19 cellular contexts compared by ENCODE assay signal in genomic region chr11:38900156-38900679, GRCh38.
DNase-seq lines count a peak whose midpoint lies in the region; ATAC-seq and TF ChIP-seq lines count a peak whose summit lies in the region.
"Had no signal": no experiment of that assay in that cellular context is flagged by ENCODE, and none has a peak within 500 bp of the region (broad histone marks: within the 10 kb centered on the region; RNA-seq: fewer than 3 reads in every experiment).

No MANE protein-coding gene starts in this region.

- TF ChIP-seq POLR2A in stomach (IDR thresholded peaks at IDR 0.05): no peak

- DNase-seq in NCI-H446 treated with DMSO at 0.1 percent for 48 hours (lab: John Stamatoyannopoulos, UW) (peak; percentile 2), NCI-H446 (lab: John Stamatoyannopoulos, UW) (no peak), iPS-NIHi11 (ENCODE audit: low spot score) (peak; percentile 15), stomach (no peak), occipital lobe (lab: John Stamatoyannopoulos, UW) (no peak), lower lobe of right lung (no peak)
- no peak for DNase-seq in activated T-cell treated with anti-CD3 and anti-CD28 coated beads, Interleukin-2, amount 50 U/mL, for 1 hour
- DNase-seq: 8988T, COR-L47, DMS 273 treated with DMSO at 0.1 percent for 48 hours, GM23248, IMR-90, NCI-H1436, NCI-H1930, NCI-H748 treated with DMSO at 0.1 percent for 48 hours, RPMI8226, SHP77 treated with DMSO at 0.1 percent for 48 hours had no signal

- H4K20me1 ChIP-seq in OCI-LY3 (ENCODE audit: insufficient read depth, low read length): no peaks in the 10 kb centered on the region

- no peak for ATAC-seq in lower lobe of right lung
- ATAC-seq: GM12878 had no signal

- H3K4me1 ChIP-seq in OCI-LY3 (ENCODE audit: low read length) (no peaks in the 10 kb centered on the region), stomach (no peaks in the 10 kb centered on the region), lower lobe of right lung (no peaks in the 10 kb centered on the region)

- no peaks in the 10 kb centered on the region for H3K79me2 ChIP-seq in OCI-LY3 (ENCODE audit: low read length)

- TF ChIP-seq EP300 in stomach (IDR thresholded peaks at IDR 0.05): no peak

- H3K9me3 ChIP-seq in OCI-LY3 (ENCODE audit: insufficient read depth, low read length) (no peaks in the 10 kb centered on the region), stomach (no peaks in the 10 kb centered on the region), lower lobe of right lung (no peaks in the 10 kb centered on the region)

- H3K36me3 ChIP-seq in OCI-LY3 (replicated peaks; ENCODE audit: low read depth, low read length): no peaks in the 10 kb centered on the region
- no peaks in the 10 kb centered on the region for H3K36me3 ChIP-seq in stomach
- no peaks in the 10 kb centered on the region for H3K36me3 ChIP-seq in lower lobe of right lung

- intact Hi-C loops in stomach (cut with DNase I; ENCODE audit: low total_unique reads): no loop called here
- intact Hi-C loops in lower lobe of right lung (cut with DNase I): no loop called here

- TF ChIP-seq CTCF in OCI-LY3 (IDR thresholded peaks at IDR 0.05; ENCODE audit: low read depth, low read length) (no peak), stomach (IDR thresholded peaks at IDR 0.05) (no peak), lower lobe of right lung (IDR thresholded peaks at IDR 0.05) (no peak)

- H3K4me2 ChIP-seq in OCI-LY3 (ENCODE audit: low read length): no peak overlapping the region

- H3K27me3 ChIP-seq in OCI-LY3 (ENCODE audit: low read depth, low read length): no peaks in the 10 kb centered on the region
- no peaks in the 10 kb centered on the region for H3K27me3 ChIP-seq in stomach
- H3K27me3 ChIP-seq in lower lobe of right lung (ENCODE audit: low read depth): no peaks in the 10 kb centered on the region

- WGBS in stomach, 5 donors: 14 to 29% (median 20%) methylated on average over 6 of the region's 6 CpGs

- H3K9ac ChIP-seq in OCI-LY3 (ENCODE audit: low read length): no peak overlapping the region
- H3K9ac ChIP-seq: GM23248 had no signal

- H3K4me3 ChIP-seq in OCI-LY3 (ENCODE audit: low read length) (no peak overlapping the region), stomach (no peak overlapping the region), lower lobe of right lung (no peak overlapping the region)
- H3K4me3 ChIP-seq: GM12878, GM23248 had no signal

- no peak overlapping the region for H3K27ac ChIP-seq in OCI-LY3 (ENCODE audit: low read length)
- no peak overlapping the region for H3K27ac ChIP-seq in stomach
- no peak overlapping the region for H3K27ac ChIP-seq in lower lobe of right lung
- H3K27ac ChIP-seq: GM23248 had no signal

- peak overlapping the region; percentile 2; the same call in 1 of the 2 replicates for H2AFZ ChIP-seq in OCI-LY3 (ENCODE audit: low read depth, low read length)
- H2AFZ ChIP-seq: GM23248 had no signal

Comparison
In these comparisons a context has a peak if more than half of its experiments do, and no peak if none do; other contexts are left out.
1. DNase-seq: peak in NCI-H446 treated with DMSO at 0.1 percent for 48 hours (single experiment) and iPS-NIHi11 (single experiment); none in NCI-H446 (0 of 2), stomach (single experiment), occipital lobe (single experiment), lower lobe of right lung (single experiment) and activated T-cell treated with anti-CD3 and anti-CD28 coated beads, Interleukin-2, amount 50 U/mL, for 1 hour (single experiment).